In genomic region chr19:6661509-6662244, GRCh38 we compare ENCODE assay signal across 12 cellular contexts. TPM values are rescaled to one million over a fixed set of nuclear protein-coding genes. Genes with fewer than 3 reads are reported as not detected.
DNase-seq lines count a peak whose midpoint lies in the region; ATAC-seq and TF ChIP-seq lines count a peak whose summit lies in the region.
"Not testable (repeated sequence)": the region's sequence is repeated elsewhere in the genome, so short reads cannot be mapped to it uniquely, and the experiment has no call there.
"Had no signal": no experiment of that assay in that cellular context is flagged by ENCODE, and none has a peak within 500 bp of the region (broad histone marks: within the 10 kb centered on the region; RNA-seq: fewer than 3 reads in every experiment).

No MANE protein-coding gene starts in this region.

- H3K4me1 Mint-ChIP-seq in CD4-positive, alpha-beta memory T cell: peaks cover 11 to 30% (median 21%) of the 10 kb centered on the region in 4 donors
- H3K4me1 Mint-ChIP-seq in T-cell (peaks cover 7 to 28% (median 20%) of the 10 kb centered on the region in 3 donors), natural killer cell (peaks cover 44 to 45% of the 10 kb centered on the region in 2 donors)
- peaks cover 23% of the 10 kb centered on the region for H3K4me1 Mint-ChIP-seq in activated CD4-positive, alpha-beta memory T cell treated with anti-CD3 and anti-CD28 coated beads for 36 hours (ENCODE audit: low read depth)
- H3K4me1 Mint-ChIP-seq in effector memory CD8-positive, alpha-beta T cell (ENCODE audit: low read depth in 2 of 2): peaks cover 44 to 52% of the 10 kb centered on the region in 2 donors

- TF ChIP-seq POLR2A in GM18951 (IDR thresholded peaks at IDR 0.05; ENCODE audit: extremely low read depth, insufficient read depth, insufficient read length): peak; percentile 30

- H3K27me3 Mint-ChIP-seq in CD4-positive, alpha-beta memory T cell; T-cell; activated CD4-positive, alpha-beta memory T cell treated with anti-CD3 and anti-CD28 coated beads for 36 hours; effector memory CD8-positive, alpha-beta T cell; natural killer cell (ENCODE audit: low read depth in 2 of 2): not testable (repeated sequence)

- POLR2A ChIA-PET in CD4-positive, alpha-beta memory T cell (lab: Charles Lee; ENCODE audit: partially characterized antibody): interaction anchor here (0.6 to 1.7 kb wide), 9 partner anchors 8 to 202 kb away, joined by 3 to 7 read pairs (median 4); partner anchors contain the start of genes TNFSF14 and TRIP10
- POLR2A ChIA-PET in T-cell (lab: Charles Lee): interaction anchor here in 1 of 2 donors (0.6 kb wide), 2 partner anchors 9 to 102 kb away, joined by 3 to 5 read pairs; partner anchors contain the start of gene TNFSF14
- POLR2A ChIA-PET in activated CD4-positive, alpha-beta memory T cell treated with anti-CD3 and anti-CD28 coated beads for 36 hours (lab: Charles Lee): interaction anchor here (0.6 to 2.5 kb wide), 11 partner anchors 8 to 152 kb away, joined by 3 to 25 read pairs (median 5); partner anchors contain the start of genes GPR108 and TNFSF14

- peak overlapping the region in 4 of 8 donors; percentile 9 to 64 (median 30) for H3K4me3 Mint-ChIP-seq in CD4-positive, alpha-beta memory T cell
- H3K4me3 Mint-ChIP-seq in T-cell: peak overlapping the region in 1 of 3 donors; percentile 24
- peak overlapping the region; percentile 31 for H3K4me3 Mint-ChIP-seq in activated CD4-positive, alpha-beta memory T cell treated with anti-CD3 and anti-CD28 coated beads for 36 hours
- H3K4me3 Mint-ChIP-seq in effector memory CD8-positive, alpha-beta T cell: peak overlapping the region; percentile 50 to 72
- peak overlapping the region; percentile 78 for H3K4me3 Mint-ChIP-seq in natural killer cell

- in situ Hi-C loops in GM18951 (cut with MboI; ENCODE audit: low sequenced_read_pairs, unreplicated experiment): not testable (repeated sequence)

- TF ChIP-seq CTCF in natural killer cell (IDR thresholded peaks at IDR 0.05): not testable (repeated sequence)

- H3K4me1 ChIP-seq in CD4-positive, alpha-beta memory T cell (ENCODE audit: insufficient read depth, low read length): peaks cover 53% of the 10 kb centered on the region

- peaks cover 4 to 19% of the 10 kb centered on the region in 2 donors for H3K36me3 Mint-ChIP-seq in CD4-positive, alpha-beta memory T cell
- H3K36me3 Mint-ChIP-seq in T-cell: peaks cover 21% of the 10 kb centered on the region
- H3K36me3 Mint-ChIP-seq in activated CD4-positive, alpha-beta memory T cell treated with anti-CD3 and anti-CD28 coated beads for 36 hours: peaks cover 13% of the 10 kb centered on the region
- H3K36me3 Mint-ChIP-seq in effector memory CD8-positive, alpha-beta T cell (ENCODE audit: insufficient read depth): peaks cover 40% of the 10 kb centered on the region
- H3K36me3 Mint-ChIP-seq in natural killer cell: not testable (repeated sequence)

- H3K36me3 ChIP-seq in CD4-positive, alpha-beta memory T cell (ENCODE audit: insufficient read depth, low read length): not testable (repeated sequence)

- not testable (repeated sequence) for H3K9me3 Mint-ChIP-seq in CD4-positive, alpha-beta memory T cell; T-cell; activated CD4-positive, alpha-beta memory T cell treated with anti-CD3 and anti-CD28 coated beads for 36 hours; effector memory CD8-positive, alpha-beta T cell; natural killer cell

- ATAC-seq in T-cell (replicated peaks in 1 of 4) (peak; percentile 29 to 94 (median 52)), natural killer cell (peak; percentile 54 to 78 (median 73))
- ATAC-seq in effector memory CD8-positive, alpha-beta T cell (replicated peaks): peak; percentile 72

- not testable (repeated sequence) for H3K4me3 ChIP-seq in CD4-positive, alpha-beta memory T cell (ENCODE audit: low read length in 2 of 2)

- H3K27me3 ChIP-seq in CD4-positive, alpha-beta memory T cell (ENCODE audit: insufficient read depth, low read length): not testable (repeated sequence)

- H3K27ac Mint-ChIP-seq in CD4-positive, alpha-beta memory T cell: peak overlapping the region in 4 of 7 donors; percentile 80 to 97 (median 91)
- H3K27ac Mint-ChIP-seq in T-cell: peak overlapping the region; percentile 80 to 88
- not testable (repeated sequence) for H3K27ac Mint-ChIP-seq in activated CD4-positive, alpha-beta memory T cell treated with anti-CD3 and anti-CD28 coated beads for 36 hours; effector memory CD8-positive, alpha-beta T cell; natural killer cell

- DNase-seq in CD4-positive, alpha-beta memory T cell: peak; percentile 64 to 90 (median 73)
- DNase-seq in T-cell (peak in 25 of 34 experiments; percentile 12 to 68 (median 39)), natural killer cell (peak; percentile 47)
- DNase-seq in activated CD4-positive, alpha-beta memory T cell treated with anti-CD3 and anti-CD28 coated beads for 36 hours: peak; percentile 83
- peak; percentile 53 for DNase-seq in activated gamma-delta T cell treated with anti-CD3 and anti-CD28 coated beads, Interleukin-2, amount 50 U/mL, for 16 hours (ENCODE audit: low read depth)
- peak; percentile 40 to 51 (median 40) for DNase-seq in effector memory CD8-positive, alpha-beta T cell
- peak; percentile 70 for DNase-seq in stimulated activated CD8-positive, alpha-beta memory T cell treated with anti-CD3 and anti-CD28 coated beads, Interleukin-4, amount 100 ng/mL, for 48 hours

- peak overlapping the region; percentile 52 for H3K27ac ChIP-seq in CD4-positive, alpha-beta memory T cell (ENCODE audit: low read depth, low read length)

- intact Hi-C loops in CD4-positive, alpha-beta memory T cell (cut with micrococcal nuclease): not testable (repeated sequence)
- intact Hi-C loops in activated CD4-positive, alpha-beta memory T cell treated with anti-CD3 and anti-CD28 coated beads for 36 hours (cut with micrococcal nuclease): loop anchor here (1.0 to 5.0 kb wide), 6 partner anchors 9 to 201 kb away; partner anchors contain the start of gene TNFSF14
- intact Hi-C loops in natural killer cell (cut with micrococcal nuclease): loop anchor here (2.0 to 5.0 kb wide), 2 partner anchors 75 to 141 kb away; partner anchors contain the start of gene GPR108

- H3K9me3 ChIP-seq in CD4-positive, alpha-beta memory T cell (ENCODE audit: control insufficient read depth in 1 of 2, low read length in 2 of 2): not testable (repeated sequence)

- CTCF ChIA-PET in CD4-positive, alpha-beta memory T cell (lab: Charles Lee; ENCODE audit: partially characterized antibody): interaction anchor here (1.2 to 1.6 kb wide), 2 partner anchors 13 to 28 kb away, joined by 3 to 6 read pairs; no protein-coding TSS in a partner anchor
- CTCF ChIA-PET in T-cell (lab: Charles Lee): interaction anchor here (0.5 to 1.5 kb wide), 4 partner anchors 131 to 546 kb away, joined by 3 to 5 read pairs (median 3); partner anchors contain the start of gene TNFSF9 (in 1 of the 2)
- CTCF ChIA-PET in activated CD4-positive, alpha-beta memory T cell treated with anti-CD3 and anti-CD28 coated beads for 36 hours (lab: Charles Lee): interaction anchor here (0.8 to 2.4 kb wide), 12 partner anchors 8 to 76 kb away, joined by 3 to 8 read pairs (median 5); partner anchors contain the start of genes GPR108 and TNFSF14

RNA-seq across cellular contexts. Expression of gene TNFSF14, which starts 8.3 kb away (rescaled TPM):
- 10 to 100 TPM; 12.5 to 14.0 TPM for total RNA-seq in CD4-positive, alpha-beta memory T cell
- 10 to 100 TPM in 1 of 2 donors, 1 to 10 TPM in 1; 3.1 to 18.9 TPM for polyA plus RNA-seq in CD4-positive, alpha-beta memory T cell
- 10 to 100 TPM in 3 of 5 donors, 1 to 10 TPM in 2; 1.9 to 22.6 (median 12.7) TPM for total RNA-seq in T-cell
- total RNA-seq in activated CD4-positive, alpha-beta memory T cell treated with anti-CD3 and anti-CD28 coated beads for 36 hours: 10 to 100 TPM; 36.5 to 38.6 TPM
- 10 to 100 TPM; 10.8 to 20.0 (median 11.8) TPM for total RNA-seq in natural killer cell
- total RNA-seq: endothelial cell of umbilical vein, G401, gastrocnemius medialis had no signal
- polyA plus RNA-seq: endothelial cell of umbilical vein, neural cell had no signal

RNA-seq across cellular contexts. Expression of gene C3, which starts 58.8 kb away (rescaled TPM):
- 1 to 10 TPM; 1.5 to 2.2 TPM for total RNA-seq in CD4-positive, alpha-beta memory T cell
- polyA plus RNA-seq in CD4-positive, alpha-beta memory T cell: not detected
- total RNA-seq in T-cell (10 to 100 TPM in 1 of 5 donors, 1 to 10 TPM in 3, not detected in 1; 1.1 to 10.6 (median 7.6) TPM), natural killer cell (1 to 10 TPM in 1 of 3 donors, under 1 TPM in 1, not detected in 1; 0.38 to 5.5 TPM)
- total RNA-seq in activated CD4-positive, alpha-beta memory T cell treated with anti-CD3 and anti-CD28 coated beads for 36 hours: 1 to 10 TPM; 1.2 to 2.4 TPM
- total RNA-seq: endothelial cell of umbilical vein had no signal
- polyA plus RNA-seq: neural cell had no signal
